12 cellular contexts compared by ENCODE assay signal in genomic region chr10:96767611-96768010, GRCh38. TPM values are rescaled to one million over a fixed set of nuclear protein-coding genes. Genes with fewer than 3 reads are reported as not detected.
"Had no signal": no experiment of that assay in that cellular context is flagged by ENCODE, and none has a peak within 500 bp of the region (broad histone marks: within the 10 kb centered on the region; RNA-seq: fewer than 3 reads in every experiment).

No MANE protein-coding gene starts in this region.

- H3K27me3 Mint-ChIP-seq: activated CD4-positive, alpha-beta T cell treated with anti-CD3 and anti-CD28 coated beads, Interleukin-2, amount 10 ng/mL, durations not matched to agents 7 days and 5 days had no signal

- H3K4me3 Mint-ChIP-seq: activated CD4-positive, alpha-beta T cell treated with anti-CD3 and anti-CD28 coated beads, Interleukin-2, amount 10 ng/mL, durations not matched to agents 7 days and 5 days had no signal

- H3K4me1 ChIP-seq: gastrocnemius medialis, pancreas, thyroid gland, vagina had no signal

- H3K27me3 ChIP-seq: gastrocnemius medialis, pancreas, thyroid gland, vagina had no signal

- H3K4me3 ChIP-seq: gastrocnemius medialis, pancreas, smooth muscle cell, thyroid gland, vagina had no signal

- H3K4me2 ChIP-seq: smooth muscle cell had no signal

- FAIRE-seq: keratinocyte, pancreas had no signal

- H3K36me3 ChIP-seq: gastrocnemius medialis, pancreas, thyroid gland, vagina had no signal

- ATAC-seq: activated naive CD4-positive, alpha-beta T cell treated with anti-CD3 and anti-CD28 coated beads, Interleukin-2, amount 50 U/mL, for 72 hours; gastrocnemius medialis; pancreas had no signal

- DNase-seq: activated CD4-positive, alpha-beta T cell treated with anti-CD3 and anti-CD28 coated beads, Interleukin-2, amount 10 ng/mL, durations not matched to agents 7 days and 5 days; activated CD4-positive, CD25-positive, alpha-beta regulatory T cell; activated T-cell treated with anti-CD3 and anti-CD28 coated beads, Interleukin-2, amount 50 U/mL, for 1 hour; anterior cingulate cortex; gastrocnemius medialis; pancreas; T-helper 2 cell; thyroid gland had no signal

- H3K9me3 ChIP-seq: gastrocnemius medialis, pancreas, thyroid gland, vagina had no signal

- H3K4me1 Mint-ChIP-seq: activated CD4-positive, alpha-beta T cell treated with anti-CD3 and anti-CD28 coated beads, Interleukin-2, amount 10 ng/mL, durations not matched to agents 7 days and 5 days had no signal

- H3K27ac ChIP-seq: gastrocnemius medialis, pancreas, thyroid gland, vagina had no signal

- H3K27ac Mint-ChIP-seq: activated CD4-positive, alpha-beta T cell treated with anti-CD3 and anti-CD28 coated beads, Interleukin-2, amount 10 ng/mL, durations not matched to agents 7 days and 5 days; activated naive CD4-positive, alpha-beta T cell treated with anti-CD3 and anti-CD28 coated beads, Interleukin-2, amount 50 U/mL, for 72 hours had no signal

RNA-seq across cellular contexts. Expression of gene PIK3AP1, which starts 47.3 kb away (rescaled TPM):
- polyA plus RNA-seq: keratinocyte, smooth muscle cell had no signal
